ENCODE assay signal across 21 cellular contexts in the genomic region with DNA sequence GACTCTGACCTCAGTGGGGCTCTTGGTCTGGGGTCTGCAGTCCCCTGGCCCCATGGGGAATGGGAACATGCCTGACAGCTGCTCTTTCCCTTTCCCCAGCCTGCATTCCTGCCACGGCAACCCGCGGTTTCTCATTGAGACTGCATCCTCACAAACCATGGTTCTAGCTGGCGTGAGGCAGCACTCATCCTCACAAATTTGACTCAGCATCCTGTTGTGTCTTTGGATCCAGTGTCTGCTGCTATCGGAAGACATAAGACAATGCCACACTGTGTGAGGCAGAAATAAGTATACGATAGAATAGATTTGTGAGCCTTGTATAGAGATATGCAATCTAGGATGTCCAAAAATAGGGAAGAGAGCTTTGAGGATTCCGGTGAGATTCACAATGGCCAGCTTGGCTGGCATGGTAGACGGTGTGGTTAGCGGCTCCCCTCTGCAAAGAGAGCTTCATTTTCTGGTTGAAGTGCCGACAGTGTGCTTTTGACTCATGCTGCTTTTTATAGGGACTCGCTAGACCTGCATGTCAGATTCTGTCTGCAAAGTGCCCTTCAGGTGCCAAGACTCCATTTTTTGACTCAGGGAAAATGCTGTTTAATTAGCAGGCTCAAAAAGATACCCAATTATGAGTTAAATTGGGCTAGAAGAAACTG.
DNase-seq lines count a peak whose midpoint lies in the region; ATAC-seq and TF ChIP-seq lines count a peak whose summit lies in the region.
"Had no signal": no experiment of that assay in that cellular context is flagged by ENCODE, and none has a peak within 500 bp of the region (broad histone marks: within the 10 kb centered on the region; RNA-seq: fewer than 3 reads in every experiment).

No MANE protein-coding gene starts in this region.

- H3K9me3 Mint-ChIP-seq in immature natural killer cell, result no peaks in the 10 kb centered on the region
- H3K9me3 Mint-ChIP-seq: activated CD4-positive, alpha-beta T cell treated with anti-CD3 and anti-CD28 coated beads, Interleukin-2, amount 10 ng/mL, durations not matched to agents 7 days and 5 days; activated naive CD8-positive, alpha-beta T cell treated with anti-CD3 and anti-CD28 coated beads, Interleukin-2, amount 10 ng/mL, durations not matched to agents 7 days and 5 days; stimulated activated memory B cell treated with anti-CD40 and anti-IgM and Interleukin-4, amounts not matched to agents 10 μg/mL and 1 μg/mL and 100 μg/mL, for 72 hours had no signal

- no peak overlapping the region for H3K4me3 Mint-ChIP-seq in immature natural killer cell
- H3K4me3 Mint-ChIP-seq: activated CD4-positive, alpha-beta T cell treated with anti-CD3 and anti-CD28 coated beads, Interleukin-2, amount 10 ng/mL, durations not matched to agents 7 days and 5 days; activated naive CD8-positive, alpha-beta T cell treated with anti-CD3 and anti-CD28 coated beads, Interleukin-2, amount 10 ng/mL, durations not matched to agents 7 days and 5 days; CD4-positive, alpha-beta memory T cell; stimulated activated memory B cell treated with anti-CD40 and anti-IgM and Interleukin-4, amounts not matched to agents 10 μg/mL and 1 μg/mL and 100 μg/mL, for 72 hours had no signal

- H3K27me3 Mint-ChIP-seq in immature natural killer cell (ENCODE audit: low read depth in 3 of 3), result peaks cover 2 to 6% (median 4%) of the 10 kb centered on the region in 3 donors
- H3K27me3 Mint-ChIP-seq: activated CD4-positive, alpha-beta T cell treated with anti-CD3 and anti-CD28 coated beads, Interleukin-2, amount 10 ng/mL, durations not matched to agents 7 days and 5 days; activated naive CD8-positive, alpha-beta T cell treated with anti-CD3 and anti-CD28 coated beads, Interleukin-2, amount 10 ng/mL, durations not matched to agents 7 days and 5 days had no signal

- no peak for TF ChIP-seq CTCF in LNCaP clone FGC (IDR thresholded peaks at IDR 0.05; ENCODE audit: control insufficient read depth, extremely low read depth, insufficient read depth)

- no peak overlapping the region for H3K27ac Mint-ChIP-seq in immature natural killer cell
- H3K27ac Mint-ChIP-seq: activated naive CD8-positive, alpha-beta T cell treated with anti-CD3 and anti-CD28 coated beads, Interleukin-2, amount 10 ng/mL, durations not matched to agents 7 days and 5 days; CD4-positive, alpha-beta memory T cell; stimulated activated memory B cell treated with anti-CD40 and anti-IgM and Interleukin-4, amounts not matched to agents 10 μg/mL and 1 μg/mL and 100 μg/mL, for 72 hours had no signal

- H3K4me1 Mint-ChIP-seq in immature natural killer cell, result peaks cover 3 to 13% of the 10 kb centered on the region in 2 donors
- H3K4me1 Mint-ChIP-seq: activated CD4-positive, alpha-beta T cell treated with anti-CD3 and anti-CD28 coated beads, Interleukin-2, amount 10 ng/mL, durations not matched to agents 7 days and 5 days; activated naive CD8-positive, alpha-beta T cell treated with anti-CD3 and anti-CD28 coated beads, Interleukin-2, amount 10 ng/mL, durations not matched to agents 7 days and 5 days; CD4-positive, alpha-beta memory T cell; stimulated activated memory B cell treated with anti-CD40 and anti-IgM and Interleukin-4, amounts not matched to agents 10 μg/mL and 1 μg/mL and 100 μg/mL, for 72 hours had no signal

- ATAC-seq in HG03095 (IDR thresholded peaks at IDR 0.05; ENCODE audit: unreplicated experiment), result no peak
- ATAC-seq: stimulated activated memory B cell treated with anti-CD40 and anti-IgM and Interleukin-4, amounts not matched to agents 10 μg/mL and 1 μg/mL and 100 μg/mL, for 72 hours had no signal

- H3K4me3 ChIP-seq in LNCaP clone FGC (ENCODE audit: low read depth, low read length), result no peak overlapping the region
- H3K4me3 ChIP-seq: coronary artery, GM23248, right lobe of liver, testis had no signal

- no peaks in the 10 kb centered on the region for H3K36me3 Mint-ChIP-seq in immature natural killer cell
- H3K36me3 Mint-ChIP-seq: activated naive CD8-positive, alpha-beta T cell treated with anti-CD3 and anti-CD28 coated beads, Interleukin-2, amount 10 ng/mL, durations not matched to agents 7 days and 5 days; CD4-positive, alpha-beta memory T cell; stimulated activated memory B cell treated with anti-CD40 and anti-IgM and Interleukin-4, amounts not matched to agents 10 μg/mL and 1 μg/mL and 100 μg/mL, for 72 hours had no signal

- DNase-seq in Daoy (ENCODE audit: low read depth) (peak; percentile 61), LNCaP clone FGC (ENCODE audit: low read depth) (peak; percentile 7), cerebellum (ENCODE audit: low spot score) (peak; percentile 66), myocyte (ENCODE audit: low read depth) (peak; percentile 46), NCI-H1092 treated with DMSO at 0.1 percent for 48 hours (lab: John Stamatoyannopoulos, UW) (no peak), immature natural killer cell (no peak)
- DNase-seq: activated CD4-positive, alpha-beta T cell treated with anti-CD3 and anti-CD28 coated beads, Interleukin-2, amount 10 ng/mL, durations not matched to agents 7 days and 5 days; activated naive CD8-positive, alpha-beta T cell treated with anti-CD3 and anti-CD28 coated beads, Interleukin-2, amount 10 ng/mL, durations not matched to agents 7 days and 5 days; brain microvascular endothelial cell; CD4-positive, alpha-beta memory T cell; GM23248; KG1; NCI-H1092; NCI-H2081 treated with DMSO at 0.1 percent for 48 hours; NCI-H510A treated with DMSO at 0.1 percent for 48 hours; right lobe of liver; SHP77 treated with DMSO at 0.1 percent for 48 hours; testis had no signal

Comparison
In these comparisons a context has a peak if more than half of its experiments do, and no peak if none do; other contexts are left out.
1. DNase-seq: peak in Daoy (single experiment), LNCaP clone FGC (single experiment), cerebellum (single experiment) and myocyte (single experiment); none in NCI-H1092 treated with DMSO at 0.1 percent for 48 hours (single experiment) and immature natural killer cell (0 of 3).